In genomic region chr17:62657664-62658063, GRCh38 we compare ENCODE assay signal across 17 cellular contexts.
"Had no signal": no experiment of that assay in that cellular context is flagged by ENCODE, and none has a peak within 500 bp of the region (broad histone marks: within the 10 kb centered on the region; RNA-seq: fewer than 3 reads in every experiment).

No MANE protein-coding gene starts in this region.

- H3K27me3 Mint-ChIP-seq: activated naive CD8-positive, alpha-beta T cell had no signal

- H3K27me3 ChIP-seq: foreskin keratinocyte had no signal

- H3K27ac Mint-ChIP-seq: activated CD4-positive, alpha-beta T cell treated with anti-CD3 and anti-CD28 coated beads, Interleukin-2, amount 10 ng/mL, durations not matched to agents 24 days and 14 days; activated CD8-positive, alpha-beta T cell treated with anti-CD3 and anti-CD28 coated beads for 36 hours; activated naive CD8-positive, alpha-beta T cell; dendritic cell treated with granulocyte-macrophage colony-stimulating factor and Interleukin-4, amounts not matched to agents 40 ng/mL and 50 ng/mL, for 4 days; stimulated activated effector memory CD8-positive, alpha-beta T cell treated with anti-CD3 and anti-CD28 coated beads, Interleukin-12 subunit alpha, Interleukin-12 subunit beta, amount 100 ng/mL, for 72 hours had no signal

- H3K4me3 ChIP-seq: thoracic aorta had no signal

- DNase-seq: activated CD4-positive, alpha-beta T cell treated with anti-CD3 and anti-CD28 coated beads, Interleukin-2, amount 10 ng/mL, durations not matched to agents 24 days and 14 days; activated CD8-positive, alpha-beta T cell treated with anti-CD3 and anti-CD28 coated beads for 36 hours; activated gamma-delta T cell; activated T-cell treated with anti-CD3 and anti-CD28 coated beads, Interleukin-2, amount 50 U/mL, for 48 hours; foreskin keratinocyte; head of caudate nucleus; midbrain; stimulated activated CD4-positive, alpha-beta T cell treated with anti-CD3 and anti-CD28 coated beads, Interleukin-4, amount 100 ng/mL, for 24 hours; T-helper 1 cell; T-helper 9 cell had no signal

- H3K36me3 ChIP-seq: thoracic aorta had no signal

- H3K4me1 ChIP-seq: foreskin keratinocyte had no signal

- ATAC-seq: activated CD8-positive, alpha-beta T cell treated with anti-CD3 and anti-CD28 coated beads for 36 hours; foreskin keratinocyte; left lobe of liver; sciatic nerve; stimulated activated effector memory CD8-positive, alpha-beta T cell treated with anti-CD3 and anti-CD28 coated beads, Interleukin-12 subunit alpha, Interleukin-12 subunit beta, amount 100 ng/mL, for 72 hours had no signal

- H3K4me3 Mint-ChIP-seq: activated CD4-positive, alpha-beta T cell treated with anti-CD3 and anti-CD28 coated beads, Interleukin-2, amount 10 ng/mL, durations not matched to agents 24 days and 14 days; activated CD8-positive, alpha-beta T cell treated with anti-CD3 and anti-CD28 coated beads for 36 hours; activated naive CD8-positive, alpha-beta T cell; dendritic cell treated with granulocyte-macrophage colony-stimulating factor and Interleukin-4, amounts not matched to agents 40 ng/mL and 50 ng/mL, for 4 days; stimulated activated effector memory CD8-positive, alpha-beta T cell treated with anti-CD3 and anti-CD28 coated beads, Interleukin-12 subunit alpha, Interleukin-12 subunit beta, amount 100 ng/mL, for 72 hours had no signal

- H3K27ac ChIP-seq: foreskin keratinocyte, thoracic aorta had no signal

- FAIRE-seq: keratinocyte had no signal
